Comparison of ENCODE assay signal across 9 cellular contexts in genomic region chr17:81049973-81050551, GRCh38. TPM values are rescaled to one million over a fixed set of nuclear protein-coding genes. Genes with fewer than 3 reads are reported as not detected.
DNase-seq lines count a peak whose midpoint lies in the region; ATAC-seq and TF ChIP-seq lines count a peak whose summit lies in the region.
"Had no signal": no experiment of that assay in that cellular context is flagged by ENCODE, and none has a peak within 500 bp of the region (broad histone marks: within the 10 kb centered on the region; RNA-seq: fewer than 3 reads in every experiment).

No MANE protein-coding gene starts in this region.

- intact Hi-C loops in PC-3 (cut with micrococcal nuclease) (loop anchor here (1.0 kb wide), 1 partner anchor 45 kb away; no protein-coding TSS in a partner anchor), OCI-LY7 (cut with micrococcal nuclease; ENCODE audit: unreplicated experiment) (no loop called here)
- intact Hi-C loops in naive thymus-derived CD4-positive, alpha-beta T cell (cut with micrococcal nuclease) = no loop called here

- CTCF ChIA-PET in PC-3 (lab: Charles Lee) (no interaction called here), OCI-LY7 (lab: Charles Lee; ENCODE audit: unreplicated experiment) (no interaction called here)
- CTCF ChIA-PET in naive thymus-derived CD4-positive, alpha-beta T cell (lab: Charles Lee) = no interaction called here

- peaks cover 24% of the 10 kb centered on the region; the same call in 1 of the 2 replicates for H4K20me1 ChIP-seq in PC-3 (ENCODE audit: low read length)
- H4K20me1 ChIP-seq in OCI-LY7 (ENCODE audit: insufficient read depth, low read length) = no peaks in the 10 kb centered on the region

- H3K9me3 Mint-ChIP-seq in naive thymus-derived CD4-positive, alpha-beta T cell = no peaks in the 10 kb centered on the region

- peak overlapping the region in 1 of 10 donors; percentile 61 for H3K4me3 Mint-ChIP-seq in naive thymus-derived CD4-positive, alpha-beta T cell

- TF ChIP-seq CTCF in PC-3 (conservative IDR thresholded peaks at IDR 0.05; ENCODE audit: low read depth, low read length) (no peak), epithelial cell of proximal tubule (conservative IDR thresholded peaks at IDR 0.05; ENCODE audit: low read depth, low read length) (no peak), OCI-LY7 (conservative IDR thresholded peaks at IDR 0.05; ENCODE audit: low read length) (no peak)

- H3K79me2 ChIP-seq in PC-3 (ENCODE audit: low read length) = peaks cover 86% of the 10 kb centered on the region
- no peaks in the 10 kb centered on the region for H3K79me2 ChIP-seq in OCI-LY7 (ENCODE audit: insufficient read depth, low read depth, low read length)

- peak; percentile 94 for ATAC-seq in PC-3
- peak; percentile 77 for ATAC-seq in naive thymus-derived CD4-positive, alpha-beta T cell

- DNase-seq in CD1c-positive myeloid dendritic cell (ENCODE audit: extremely low spot score) = peak; percentile 94
- DNase-seq in PC-3 = peak; percentile 93
- DNase-seq in epithelial cell of proximal tubule (ENCODE audit: low read depth) = no peak
- DNase-seq in naive thymus-derived CD4-positive, alpha-beta T cell = no peak
- DNase-seq in DMS 273 treated with DMSO at 0.1 percent for 48 hours (lab: John Stamatoyannopoulos, UW) = no peak
- no peak for DNase-seq in OCI-LY7 (ENCODE audit: low spot score)
- DNase-seq in NCI-H2171 (lab: John Stamatoyannopoulos, UW) = no peak
- DNase-seq in activated gamma-delta T cell (lab: John Stamatoyannopoulos, UW) = no peak
- DNase-seq: KG1 had no signal

- H3K27me3 Mint-ChIP-seq in naive thymus-derived CD4-positive, alpha-beta T cell = no peaks in the 10 kb centered on the region

- POLR2A ChIA-PET in PC-3 (lab: Charles Lee; ENCODE audit: unreplicated experiment) = interaction anchor here (0.8 kb wide), 1 partner anchor 14 kb away, joined by 3 read pairs; no protein-coding TSS in a partner anchor
- POLR2A ChIA-PET in naive thymus-derived CD4-positive, alpha-beta T cell (lab: Charles Lee) = no interaction called here
- POLR2A ChIA-PET in OCI-LY7 (lab: Charles Lee) = interaction anchor here (0.8 kb wide), 1 partner anchor 12 kb away, joined by 3 read pairs; no protein-coding TSS in a partner anchor

- H3K36me3 Mint-ChIP-seq in naive thymus-derived CD4-positive, alpha-beta T cell = no peaks in the 10 kb centered on the region

- H3K4me1 ChIP-seq in PC-3 (ENCODE audit: insufficient read depth, low read length) (peaks cover 41% of the 10 kb centered on the region), OCI-LY7 (ENCODE audit: insufficient read depth, low read length, poor library complexity, severe bottlenecking) (no peaks in the 10 kb centered on the region)
- H3K4me1 ChIP-seq in naive thymus-derived CD4-positive, alpha-beta T cell (ENCODE audit: control insufficient read depth in 2 of 2, insufficient read depth in 2 of 2, low read length in 2 of 2) = peaks cover 8 to 9% of the 10 kb centered on the region in 2 donors

- no peaks in the 10 kb centered on the region for H3K9me2 ChIP-seq in PC-3 (replicated peaks; ENCODE audit: low read length)
- no peaks in the 10 kb centered on the region for H3K9me2 ChIP-seq in OCI-LY7 (ENCODE audit: insufficient read depth, low read length)

- H3K4me3 ChIP-seq in PC-3 (ENCODE audit: low read length) (peak overlapping the region; percentile 52), epithelial cell of proximal tubule (ENCODE audit: low read depth, low read length) (peak overlapping the region; percentile 41), OCI-LY7 (ENCODE audit: low read depth, low read length, poor library complexity, severe bottlenecking) (no peak overlapping the region)
- no peak overlapping the region for H3K4me3 ChIP-seq in naive thymus-derived CD4-positive, alpha-beta T cell (ENCODE audit: low read length)

- peak overlapping the region; percentile 81 for H3K4me2 ChIP-seq in PC-3 (ENCODE audit: low read length)
- H3K4me2 ChIP-seq in OCI-LY7 (ENCODE audit: low read length) = no peak overlapping the region

- H3K36me3 ChIP-seq in PC-3 (ENCODE audit: low read depth, low read length) (0 out of 2 replicates have a peak, but pooled peaks cover 2% of the 10 kb centered on the region), OCI-LY7 (ENCODE audit: insufficient read depth, low read length) (no peaks in the 10 kb centered on the region)
- no peaks in the 10 kb centered on the region for H3K36me3 ChIP-seq in naive thymus-derived CD4-positive, alpha-beta T cell (ENCODE audit: control insufficient read depth in 2 of 3, insufficient read depth in 3 of 3, low read length in 3 of 3)

- H3K27ac ChIP-seq in PC-3 (ENCODE audit: low read length) = peak overlapping the region; percentile 90
- no peak overlapping the region for H3K27ac ChIP-seq in naive thymus-derived CD4-positive, alpha-beta T cell (ENCODE audit: low read depth, low read length)
- no peak overlapping the region for H3K27ac ChIP-seq in OCI-LY7 (ENCODE audit: low read depth, low read length, poor library complexity, severe bottlenecking)

- H2AFZ ChIP-seq in PC-3 (ENCODE audit: low read length) = no peak overlapping the region
- no peak overlapping the region for H2AFZ ChIP-seq in OCI-LY7 (ENCODE audit: low read length)

- H3K27me3 ChIP-seq in PC-3 (ENCODE audit: low read length) = no peaks in the 10 kb centered on the region
- H3K27me3 ChIP-seq in naive thymus-derived CD4-positive, alpha-beta T cell (ENCODE audit: control insufficient read depth in 2 of 2, insufficient read depth in 2 of 2, low read length in 2 of 2) = no peaks in the 10 kb centered on the region

- peaks cover 4 to 17% (median 6%) of the 10 kb centered on the region in 7 donors for H3K4me1 Mint-ChIP-seq in naive thymus-derived CD4-positive, alpha-beta T cell

- no peaks in the 10 kb centered on the region for H3F3A ChIP-seq in PC-3 (ENCODE audit: low read length, unreplicated experiment)

- H3K9me3 ChIP-seq in PC-3 (ENCODE audit: low read length) (no peaks in the 10 kb centered on the region), OCI-LY7 (ENCODE audit: low read length) (no peaks in the 10 kb centered on the region)
- no peaks in the 10 kb centered on the region for H3K9me3 ChIP-seq in naive thymus-derived CD4-positive, alpha-beta T cell (ENCODE audit: control insufficient read depth in 2 of 3, low read length in 3 of 3)

- no peak overlapping the region for H3K27ac Mint-ChIP-seq in naive thymus-derived CD4-positive, alpha-beta T cell

- H3K9ac ChIP-seq in PC-3 (ENCODE audit: low read length) = peak overlapping the region; percentile 58

- BruUV-seq in PC-3 (replicated peaks; lab: Mats Ljungman, UMichigan) (no TSS peak), OCI-LY7 (replicated peaks; lab: Mats Ljungman, UMichigan) (no TSS peak)

RNA-seq across cellular contexts. Expression of gene BAIAP2, which starts 15.1 kb away (rescaled TPM):
- 50.9 and 56.9 TPM in 2 replicates for total RNA-seq in PC-3 (2014; rRNA removed)
- 44.0 and 77.3 TPM in 2 replicates for total RNA-seq in epithelial cell of proximal tubule
- 10 to 100 TPM in 3 of 5 experiments, 1 to 10 TPM in 2; 7.3 to 13.7 (median 12.3) TPM for total RNA-seq in naive thymus-derived CD4-positive, alpha-beta T cell
- polyA plus RNA-seq in naive thymus-derived CD4-positive, alpha-beta T cell = 1 to 10 TPM; 3.2 to 4.9 TPM
- total RNA-seq in OCI-LY7 (2014; rRNA removed; shearing (Covaris generic)) = 1.3 and 2.1 TPM in 2 replicates
- total RNA-seq in OCI-LY7 (2022) = 2.1 and 2.3 TPM in 2 replicates

RNA-seq across cellular contexts. Expression of gene CHMP6, which starts 58.4 kb away (rescaled TPM):
- 26.1 and 33.0 TPM in 2 replicates for total RNA-seq in PC-3 (2014; rRNA removed)
- total RNA-seq in epithelial cell of proximal tubule = 32.6 and 35.7 TPM in 2 replicates
- total RNA-seq in naive thymus-derived CD4-positive, alpha-beta T cell = 10 to 100 TPM; 26.4 to 49.9 (median 41.7) TPM
- polyA plus RNA-seq in naive thymus-derived CD4-positive, alpha-beta T cell = 10 to 100 TPM; 49.8 to 55.4 TPM
- 7.9 and 10.8 TPM in 2 replicates for total RNA-seq in OCI-LY7 (2014; rRNA removed; shearing (Covaris generic))
- 23.6 and 23.8 TPM in 2 replicates for total RNA-seq in OCI-LY7 (2022)

Comparison
In these comparisons a context has a peak if more than half of its experiments do, and no peak if none do; other contexts are left out.
1. DNase-seq: peak in CD1c-positive myeloid dendritic cell (single experiment) and PC-3 (single experiment); none in epithelial cell of proximal tubule (single experiment), naive thymus-derived CD4-positive, alpha-beta T cell (0 of 9), DMS 273 treated with DMSO at 0.1 percent for 48 hours (single experiment), OCI-LY7 (single experiment), NCI-H2171 (single experiment) and activated gamma-delta T cell (single experiment).
2. H3K4me3 ChIP-seq: peak in PC-3 (single experiment) and epithelial cell of proximal tubule (single experiment); none in naive thymus-derived CD4-positive, alpha-beta T cell (single experiment) and OCI-LY7 (single experiment).